8 cellular contexts compared by ENCODE assay signal in the genomic region with DNA sequence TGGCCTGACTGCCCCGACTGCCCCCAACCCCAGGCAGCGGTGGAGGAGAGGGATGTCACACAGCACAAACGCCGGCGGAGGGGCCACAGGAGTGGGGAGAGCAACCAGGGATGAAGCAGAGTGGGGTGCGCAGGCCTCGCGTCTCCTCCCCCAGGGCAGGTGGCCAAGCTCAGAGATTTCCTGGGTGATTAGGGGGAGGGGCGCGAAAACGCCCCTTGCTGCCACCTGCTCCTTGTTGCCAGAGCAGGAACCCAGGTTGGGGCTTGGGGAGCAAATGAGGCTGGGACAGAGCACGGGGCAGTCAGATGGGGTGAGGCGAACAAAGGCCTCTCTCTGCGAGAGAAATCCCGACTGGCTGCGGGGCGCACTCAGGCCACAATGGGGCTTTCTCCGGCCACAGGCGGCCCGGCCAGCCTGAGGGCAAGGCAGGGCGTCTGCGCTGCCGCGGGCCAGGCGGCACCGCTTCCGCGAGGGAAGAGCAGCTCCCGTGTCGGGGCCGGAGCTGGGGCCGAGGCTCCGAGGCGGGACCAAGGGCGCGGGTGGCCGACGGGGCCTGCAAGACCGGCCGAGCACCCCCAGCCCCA. TPM values are rescaled to one million over a fixed set of nuclear protein-coding genes. Genes with fewer than 3 reads are reported as not detected.
DNase-seq lines count a peak whose midpoint lies in the region; ATAC-seq and TF ChIP-seq lines count a peak whose summit lies in the region.

No MANE protein-coding gene starts in this region.

- H3K9ac ChIP-seq in neuronal stem cell (ENCODE audit: low read depth, low read length, poor library complexity) = peak overlapping the region; percentile 96

- H3F3A ChIP-seq in DOHH2 (ENCODE audit: control insufficient read depth, insufficient read depth) = peaks cover 9% of the 10 kb centered on the region

- H3K18ac ChIP-seq in neuronal stem cell (ENCODE audit: low read length) = peak overlapping the region; percentile 99

- DNase-seq in activated CD4-positive, alpha-beta memory T cell treated with anti-CD3 and anti-CD28 coated beads for 36 hours = no peak
- DNase-seq in foreskin fibroblast (no peak), neuronal stem cell (ENCODE audit: low spot score) (no peak), activated gamma-delta T cell treated with Interleukin-2 at 50 U/mL for 16 hours (no peak), AML-193 (lab: John Stamatoyannopoulos, UW) (no peak)

- peak overlapping the region; percentile 97 for H2BK12ac ChIP-seq in neuronal stem cell (ENCODE audit: low read length)

- peak overlapping the region; percentile 97 for H4K91ac ChIP-seq in neuronal stem cell (ENCODE audit: low read depth, low read length, poor library complexity)

- H3K27ac ChIP-seq in DOHH2 (ENCODE audit: low read depth, low read length) = peak overlapping the region; percentile 87
- peak overlapping the region; percentile 99 for H3K27ac ChIP-seq in neuronal stem cell (replicated peaks; ENCODE audit: low read length)

- peaks cover 8 to 23% (median 14%) of the 10 kb centered on the region in 3 donors for H3K4me1 Mint-ChIP-seq in IgD-negative memory B cell
- H3K4me1 Mint-ChIP-seq in activated CD4-positive, alpha-beta memory T cell treated with anti-CD3 and anti-CD28 coated beads for 36 hours (ENCODE audit: low read depth) = peaks cover 3% of the 10 kb centered on the region

- peak overlapping the region; percentile 100 for H2BK15ac ChIP-seq in neuronal stem cell (ENCODE audit: low read length)

- H3K27me3 Mint-ChIP-seq in IgD-negative memory B cell = no peaks in the 10 kb centered on the region
- H3K27me3 Mint-ChIP-seq in activated CD4-positive, alpha-beta memory T cell treated with anti-CD3 and anti-CD28 coated beads for 36 hours = no peaks in the 10 kb centered on the region

- peak overlapping the region; percentile 100 for H2AK5ac ChIP-seq in neuronal stem cell (ENCODE audit: low read depth, low read length)

- POLR2A ChIA-PET in activated CD4-positive, alpha-beta memory T cell treated with anti-CD3 and anti-CD28 coated beads for 36 hours (lab: Charles Lee) = interaction anchor here (0.7 to 1.3 kb wide), 4 partner anchors 10 to 106 kb away, joined by 3 to 6 read pairs (median 4); partner anchors contain the start of gene PTMA

- no peaks in the 10 kb centered on the region for H3K9me2 ChIP-seq in DOHH2 (replicated peaks; ENCODE audit: control insufficient read depth, low read length)

- peak overlapping the region; percentile 97 for H4K8ac ChIP-seq in neuronal stem cell (ENCODE audit: low read depth, low read length)

- peak overlapping the region; percentile 84 for H2BK120ac ChIP-seq in neuronal stem cell (ENCODE audit: low read depth, low read length)

- H3K9me3 Mint-ChIP-seq in IgD-negative memory B cell = peaks cover 0 to 1% (median 0%) of the 10 kb centered on the region in 3 donors
- H3K9me3 Mint-ChIP-seq in activated CD4-positive, alpha-beta memory T cell treated with anti-CD3 and anti-CD28 coated beads for 36 hours = no peaks in the 10 kb centered on the region

- H3K36me3 Mint-ChIP-seq in IgD-negative memory B cell = peaks cover 2% of the 10 kb centered on the region
- no peaks in the 10 kb centered on the region for H3K36me3 Mint-ChIP-seq in activated CD4-positive, alpha-beta memory T cell treated with anti-CD3 and anti-CD28 coated beads for 36 hours

- WGBS in neuronal stem cell (ENCODE audit: extremely low coverage in 2 of 2, insufficient read length in 2 of 2, insufficient replicate concordance in 1 of 2), 2 donors = no CpG with 5 or more reads among the region's 40 CpGs

- CTCF ChIA-PET in activated CD4-positive, alpha-beta memory T cell treated with anti-CD3 and anti-CD28 coated beads for 36 hours (lab: Charles Lee) = interaction anchor here (1.3 to 2.7 kb wide), 2 partner anchors 70 to 111 kb away, joined by 7 to 9 read pairs; no protein-coding TSS in a partner anchor

- peak overlapping the region; percentile 75 to 93 (median 81) for H3K4me3 Mint-ChIP-seq in IgD-negative memory B cell
- peak overlapping the region; percentile 8 for H3K4me3 Mint-ChIP-seq in activated CD4-positive, alpha-beta memory T cell treated with anti-CD3 and anti-CD28 coated beads for 36 hours

- H4K20me1 ChIP-seq in DOHH2 (ENCODE audit: control insufficient read depth, insufficient read depth, low read depth, low read length) = no peaks in the 10 kb centered on the region

- peak overlapping the region; percentile 76 for H3K4me3 ChIP-seq in DOHH2 (ENCODE audit: low read length)
- peak overlapping the region; percentile 51 to 61 for H3K4me3 ChIP-seq in foreskin fibroblast (ENCODE audit: low read depth in 1 of 2, low read length in 2 of 2)
- peak overlapping the region; percentile 60 to 72 for H3K4me3 ChIP-seq in neuronal stem cell (ENCODE audit: low read length in 2 of 2)

- H3K4me2 ChIP-seq in DOHH2 (ENCODE audit: low read length) = peak overlapping the region; percentile 98
- peak overlapping the region; percentile 65 for H3K4me2 ChIP-seq in neuronal stem cell (ENCODE audit: insufficient read depth, low read length, poor library complexity, severe bottlenecking)

- H3K4ac ChIP-seq in neuronal stem cell (ENCODE audit: low read length) = peak overlapping the region; percentile 97

- H3K27me3 ChIP-seq in DOHH2 (ENCODE audit: control insufficient read depth, low read length) (no peaks in the 10 kb centered on the region), neuronal stem cell (ENCODE audit: control insufficient read depth in 3 of 3, insufficient read depth in 3 of 3, low read depth in 1 of 3, low read length in 3 of 3) (peaks cover 0 to 2% (median 0%) of the 10 kb centered on the region in 3 experiments)

- H3K27ac Mint-ChIP-seq in IgD-negative memory B cell = peak overlapping the region; percentile 94 to 100 (median 99)
- H3K27ac Mint-ChIP-seq in activated CD4-positive, alpha-beta memory T cell treated with anti-CD3 and anti-CD28 coated beads for 36 hours = no peak overlapping the region

- no peaks in the 10 kb centered on the region for H3K79me1 ChIP-seq in neuronal stem cell (ENCODE audit: low read depth, low read length)

- TF ChIP-seq CTCF in DOHH2 (IDR thresholded peaks at IDR 0.05; ENCODE audit: low read depth, low read length, poor library complexity, severe bottlenecking) (no peak), foreskin fibroblast (IDR thresholded peaks at IDR 0.05; ENCODE audit: low read depth, low read length) (no peak)

- peak; percentile 45 for ATAC-seq in GM21381 (IDR thresholded peaks at IDR 0.05; ENCODE audit: unreplicated experiment)

- no peaks in the 10 kb centered on the region; the same call in none of the 2 replicates for H3K79me2 ChIP-seq in DOHH2 (ENCODE audit: control insufficient read depth, low read length)

- peak overlapping the region; percentile 91 for H2AFZ ChIP-seq in neuronal stem cell (ENCODE audit: low read length)

- peak overlapping the region; percentile 99 for H2BK5ac ChIP-seq in neuronal stem cell (ENCODE audit: low read length)

- H3K9me3 ChIP-seq in DOHH2 (ENCODE audit: control insufficient read depth, insufficient read depth, low read length) = no peaks in the 10 kb centered on the region
- H3K9me3 ChIP-seq in neuronal stem cell (replicated peaks in 1 of 2; ENCODE audit: control insufficient read depth in 2 of 2, insufficient read depth in 1 of 2, low read depth in 1 of 2, low read length in 2 of 2) = peaks cover 0 to 3% of the 10 kb centered on the region in 2 donors

- H3K14ac ChIP-seq in neuronal stem cell (ENCODE audit: low read length) = peak overlapping the region; percentile 64

- H3K36me3 ChIP-seq in DOHH2 (ENCODE audit: control insufficient read depth, low read length) (no peaks in the 10 kb centered on the region), neuronal stem cell (replicated peaks in 1 of 2; ENCODE audit: control insufficient read depth in 2 of 2, insufficient read depth in 2 of 2, low read length in 2 of 2) (no peaks in the 10 kb centered on the region)

- peak overlapping the region; percentile 62 for H3K23ac ChIP-seq in neuronal stem cell (ENCODE audit: low read depth, low read length, poor library complexity)

- H3K4me1 ChIP-seq in DOHH2 (ENCODE audit: control insufficient read depth, low read length) = peaks cover 47% of the 10 kb centered on the region
- H3K4me1 ChIP-seq in neuronal stem cell (ENCODE audit: control insufficient read depth in 2 of 2, insufficient read depth in 1 of 2, low read depth in 1 of 2, low read length in 2 of 2) = peaks cover 25 to 27% of the 10 kb centered on the region in 2 donors

- intact Hi-C loops in activated CD4-positive, alpha-beta memory T cell treated with anti-CD3 and anti-CD28 coated beads for 36 hours (cut with micrococcal nuclease) = loop anchor here (2.0 kb wide), 1 partner anchor 59 kb away; no protein-coding TSS in a partner anchor

RNA-seq across cellular contexts. Expression of gene TEX44, which starts 11.5 kb away (rescaled TPM):
- not detected for polyA plus RNA-seq in IgD-negative memory B cell
- not detected for total RNA-seq in activated CD4-positive, alpha-beta memory T cell treated with anti-CD3 and anti-CD28 coated beads for 36 hours
- polyA plus RNA-seq in neuronal stem cell (2013, experiment 1 of 2) = not detected
- not detected for polyA plus RNA-seq in neuronal stem cell (2013, experiment 2 of 2)
